ENCODE assay signal across 8 cellular contexts in the genomic region with DNA sequence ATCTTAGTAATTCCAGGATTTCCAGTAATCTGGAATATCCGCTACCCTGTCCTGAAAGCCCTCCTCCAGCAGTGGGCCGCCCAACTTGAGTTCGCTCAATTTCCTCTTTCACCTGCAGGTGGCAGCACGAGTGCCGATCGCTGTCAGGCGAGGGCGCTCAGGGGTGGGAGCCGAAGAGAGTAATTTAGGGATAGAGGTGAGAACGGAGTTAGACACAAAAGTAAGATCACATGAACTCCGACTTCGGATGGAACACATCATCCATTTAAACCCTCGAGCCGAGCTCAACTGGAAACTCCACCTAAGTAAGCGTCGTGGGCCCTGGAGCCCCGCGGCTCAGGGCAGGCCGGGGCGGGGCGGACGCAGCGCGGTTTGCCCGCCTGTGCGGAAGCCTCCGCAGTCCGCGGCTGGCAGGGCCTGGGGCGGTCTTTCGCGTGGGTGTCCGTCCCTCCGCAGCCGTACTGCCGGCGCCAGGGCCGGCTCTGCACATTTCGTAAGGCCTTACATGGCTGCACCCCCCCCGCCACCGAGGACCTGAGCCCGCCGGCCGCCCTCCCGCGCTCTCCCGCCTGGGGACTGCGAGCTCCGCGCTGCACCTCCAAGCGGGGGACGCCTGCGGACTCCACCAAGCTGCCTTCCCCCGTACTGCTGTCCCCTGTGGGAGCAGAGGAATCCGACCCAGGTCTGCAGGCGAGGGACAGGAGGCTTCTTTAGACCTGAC.
A peak's percentile ranks its signal among the peaks of the same experiment; 100 is the strongest.
DNase-seq lines count a peak whose midpoint lies in the region; ATAC-seq and TF ChIP-seq lines count a peak whose summit lies in the region.

No MANE protein-coding gene starts in this region.

- intact Hi-C loops in left colon (cut with DNase I, micrococcal nuclease), result loop anchor here (2.0 to 10.0 kb wide), 2 partner anchors 160 to 164 kb away; no protein-coding TSS in a partner anchor

- ATAC-seq in GM18907 (IDR thresholded peaks at IDR 0.05; ENCODE audit: unreplicated experiment) (peak; percentile 96), HG03175 (IDR thresholded peaks at IDR 0.05; ENCODE audit: unreplicated experiment) (peak; percentile 86), left colon (peak; percentile 79)

- H3K4me3 ChIP-seq in AG09309 (ENCODE audit: control insufficient read depth, low read depth, low read length) (peak overlapping the region; percentile 47), choroid plexus epithelial cell (ENCODE audit: low read depth, low read length) (peak overlapping the region; percentile 58)

- peak; percentile 90 for TF ChIP-seq CTCF in AG09309 (IDR thresholded peaks at IDR 0.05; ENCODE audit: control insufficient read depth, insufficient read depth, low read depth, low read length, missing control alignments)
- TF ChIP-seq CTCF in choroid plexus epithelial cell (conservative IDR thresholded peaks at IDR 0.05; ENCODE audit: low read depth, low read length), result peak; percentile 95

- DNase-seq in AG09309 (ENCODE audit: low read depth), result peak; percentile 32
- DNase-seq in NCI-H345 treated with DMSO at 0.1 percent for 48 hours (lab: John Stamatoyannopoulos, UW; ENCODE audit: unreplicated experiment), result peak; percentile 85
- peak; percentile 68 for DNase-seq in activated CD4-positive, alpha-beta T cell treated with anti-CD3 and anti-CD28 coated beads for 1 hour
- DNase-seq in choroid plexus epithelial cell (ENCODE audit: low read depth), result peak; percentile 74
- DNase-seq in left colon, result peak; percentile 82 to 90
- DNase-seq in stimulated activated CD4-positive, alpha-beta T cell treated with anti-CD3 and anti-CD28 coated beads, Interleukin-1b, Interleukin-23, amount 100 ng/mL, for 24 hours (ENCODE audit: low read depth in 4 of 4, low spot score in 1 of 4), result peak; percentile 57 to 76 (median 66)

Comparison
In these comparisons a context has a peak if more than half of its experiments do, and no peak if none do; other contexts are left out.
1. Peak in every context shown above with its lines: DNase-seq, ATAC-seq and H3K4me3 ChIP-seq.
2. DNase-seq: peak in every context shown above with its lines; median percentile 86 in left colon; 85 in NCI-H345 treated with DMSO at 0.1 percent for 48 hours; 74 in choroid plexus epithelial cell; 68 in activated CD4-positive, alpha-beta T cell treated with anti-CD3 and anti-CD28 coated beads for 1 hour; 66 in stimulated activated CD4-positive, alpha-beta T cell treated with anti-CD3 and anti-CD28 coated beads, Interleukin-1b, Interleukin-23, amount 100 ng/mL, for 24 hours; 32 in AG09309.